In genomic region chr19:49017666-49018351, GRCh38 we compare ENCODE assay signal across 1 cellular context.
TF ChIP-seq lines count a peak whose summit lies in the region.

No MANE protein-coding gene starts in this region.

TF ChIP-seq in K562, 482 proteins besides CTCF, POLR2A, EP300 and RAD21 (continued from another document and continues in another):
- no peak for TF ChIP-seq HMGN3 (IDR thresholded peaks at IDR 0.05; ENCODE audit: borderline replicate concordance, extremely low read depth, insufficient read length, low read depth, low read length)
- no peak for TF ChIP-seq ZNF318 (IDR thresholded peaks at IDR 0.05; ENCODE audit: borderline replicate concordance in 1 of 2, low read depth in 1 of 2)
- no peak for TF ChIP-seq SMARCB1 (IDR thresholded peaks at IDR 0.05; ENCODE audit: insufficient read length, low read depth)
- no peak for TF ChIP-seq HOXB6 (CRISPR knock-in tag; IDR thresholded peaks at IDR 0.05; ENCODE audit: borderline replicate concordance)
- TF ChIP-seq XRCC4 (IDR thresholded peaks at IDR 0.05; ENCODE audit: extremely low read depth, insufficient read depth, insufficient read length) = no peak
- TF ChIP-seq THRB (CRISPR knock-in tag; conservative IDR thresholded peaks at IDR 0.05) = no peak
- TF ChIP-seq ZBTB1 (CRISPR knock-in tag; IDR thresholded peaks at IDR 0.05; ENCODE audit: borderline replicate concordance, low read depth) = no peak
- peak; percentile 74 for TF ChIP-seq ZBTB33 (CRISPR knock-in tag; IDR thresholded peaks at IDR 0.05)
- no peak for TF ChIP-seq ZNF449 (CRISPR knock-in tag; IDR thresholded peaks at IDR 0.05)
- no peak for TF ChIP-seq GTF2F1 (IDR thresholded peaks at IDR 0.05; ENCODE audit: low read depth, low read length)
- TF ChIP-seq MYC (IDR thresholded peaks at IDR 0.05; ENCODE audit: low read depth, low read length) = no peak; the same call in 1 of the 2 replicates
- TF ChIP-seq MYC (CRISPR knock-in tag; IDR thresholded peaks at IDR 0.05; ENCODE audit: borderline replicate concordance, low read depth) = no peak
- TF ChIP-seq ATF2 (CRISPR knock-in tag; IDR thresholded peaks at IDR 0.05) = no peak
- TF ChIP-seq HMGXB4 (CRISPR knock-in tag; IDR thresholded peaks at IDR 0.05) = no peak
- TF ChIP-seq FOXP1 (CRISPR knock-in tag; IDR thresholded peaks at IDR 0.05) = 0 out of 2 replicates have a peak, but pooled peaks have one; percentile 39
- TF ChIP-seq ZNF398 (CRISPR knock-in tag; IDR thresholded peaks at IDR 0.05) = no peak
- no peak for TF ChIP-seq CCAR2 (IDR thresholded peaks at IDR 0.05; ENCODE audit: low read depth, low read length)
- no peak for TF ChIP-seq CUX1 (CRISPR knock-in tag; IDR thresholded peaks at IDR 0.05)
- TF ChIP-seq E2F1 (CRISPR knock-in tag; IDR thresholded peaks at IDR 0.05) = no peak
- TF ChIP-seq TGIF2 (CRISPR knock-in tag; IDR thresholded peaks at IDR 0.05) = no peak
- no peak for TF ChIP-seq ZZZ3 (IDR thresholded peaks at IDR 0.05)
- peak; percentile 51 for TF ChIP-seq CXXC5 (CRISPR knock-in tag; IDR thresholded peaks at IDR 0.05)
- TF ChIP-seq MTA3 (IDR thresholded peaks at IDR 0.05; ENCODE audit: borderline replicate concordance) = no peak
- no peak for TF ChIP-seq KLF13 (tag; IDR thresholded peaks at IDR 0.05; ENCODE audit: borderline replicate concordance, low read depth)
- no peak for TF ChIP-seq CHD2 (IDR thresholded peaks at IDR 0.05; ENCODE audit: low read depth, low read length)
- TF ChIP-seq ZNF3 (CRISPR knock-in tag; IDR thresholded peaks at IDR 0.05) = no peak
- TF ChIP-seq RB1 (IDR thresholded peaks at IDR 0.05; ENCODE audit: low read depth) = no peak
- no peak for TF ChIP-seq HMG20A (CRISPR knock-in tag; conservative IDR thresholded peaks at IDR 0.05)
- no peak for TF ChIP-seq MCM3 (IDR thresholded peaks at IDR 0.05)
- no peak for TF ChIP-seq ZNF77 (CRISPR knock-in tag; IDR thresholded peaks at IDR 0.05)
